1 cellular context compared by ENCODE assay signal in the genomic region with DNA sequence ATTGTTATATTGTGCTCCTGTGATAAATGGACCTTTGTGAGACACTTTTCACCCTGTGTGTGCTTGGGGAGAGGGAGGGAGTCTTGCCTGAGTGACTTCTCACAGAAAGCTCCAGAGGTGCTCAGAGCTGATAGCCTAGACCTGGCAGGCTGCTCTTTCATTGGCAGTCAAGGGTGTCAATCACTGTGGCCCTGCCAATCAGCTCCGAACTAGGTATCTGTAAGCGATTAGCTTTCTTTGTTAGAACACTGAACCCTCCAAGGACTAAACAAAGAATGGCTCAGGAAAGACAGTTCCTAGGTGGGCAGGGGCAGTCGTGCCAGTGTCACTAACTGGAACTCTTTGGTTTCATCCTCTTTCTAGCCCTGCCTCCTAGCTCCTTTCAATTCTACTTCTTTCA.
TF ChIP-seq lines count a peak whose summit lies in the region.

No MANE protein-coding gene starts in this region.

TF ChIP-seq in K562, 482 proteins besides CTCF, POLR2A, EP300 and RAD21 (continued from another document):
- TF ChIP-seq, protein P1, sequence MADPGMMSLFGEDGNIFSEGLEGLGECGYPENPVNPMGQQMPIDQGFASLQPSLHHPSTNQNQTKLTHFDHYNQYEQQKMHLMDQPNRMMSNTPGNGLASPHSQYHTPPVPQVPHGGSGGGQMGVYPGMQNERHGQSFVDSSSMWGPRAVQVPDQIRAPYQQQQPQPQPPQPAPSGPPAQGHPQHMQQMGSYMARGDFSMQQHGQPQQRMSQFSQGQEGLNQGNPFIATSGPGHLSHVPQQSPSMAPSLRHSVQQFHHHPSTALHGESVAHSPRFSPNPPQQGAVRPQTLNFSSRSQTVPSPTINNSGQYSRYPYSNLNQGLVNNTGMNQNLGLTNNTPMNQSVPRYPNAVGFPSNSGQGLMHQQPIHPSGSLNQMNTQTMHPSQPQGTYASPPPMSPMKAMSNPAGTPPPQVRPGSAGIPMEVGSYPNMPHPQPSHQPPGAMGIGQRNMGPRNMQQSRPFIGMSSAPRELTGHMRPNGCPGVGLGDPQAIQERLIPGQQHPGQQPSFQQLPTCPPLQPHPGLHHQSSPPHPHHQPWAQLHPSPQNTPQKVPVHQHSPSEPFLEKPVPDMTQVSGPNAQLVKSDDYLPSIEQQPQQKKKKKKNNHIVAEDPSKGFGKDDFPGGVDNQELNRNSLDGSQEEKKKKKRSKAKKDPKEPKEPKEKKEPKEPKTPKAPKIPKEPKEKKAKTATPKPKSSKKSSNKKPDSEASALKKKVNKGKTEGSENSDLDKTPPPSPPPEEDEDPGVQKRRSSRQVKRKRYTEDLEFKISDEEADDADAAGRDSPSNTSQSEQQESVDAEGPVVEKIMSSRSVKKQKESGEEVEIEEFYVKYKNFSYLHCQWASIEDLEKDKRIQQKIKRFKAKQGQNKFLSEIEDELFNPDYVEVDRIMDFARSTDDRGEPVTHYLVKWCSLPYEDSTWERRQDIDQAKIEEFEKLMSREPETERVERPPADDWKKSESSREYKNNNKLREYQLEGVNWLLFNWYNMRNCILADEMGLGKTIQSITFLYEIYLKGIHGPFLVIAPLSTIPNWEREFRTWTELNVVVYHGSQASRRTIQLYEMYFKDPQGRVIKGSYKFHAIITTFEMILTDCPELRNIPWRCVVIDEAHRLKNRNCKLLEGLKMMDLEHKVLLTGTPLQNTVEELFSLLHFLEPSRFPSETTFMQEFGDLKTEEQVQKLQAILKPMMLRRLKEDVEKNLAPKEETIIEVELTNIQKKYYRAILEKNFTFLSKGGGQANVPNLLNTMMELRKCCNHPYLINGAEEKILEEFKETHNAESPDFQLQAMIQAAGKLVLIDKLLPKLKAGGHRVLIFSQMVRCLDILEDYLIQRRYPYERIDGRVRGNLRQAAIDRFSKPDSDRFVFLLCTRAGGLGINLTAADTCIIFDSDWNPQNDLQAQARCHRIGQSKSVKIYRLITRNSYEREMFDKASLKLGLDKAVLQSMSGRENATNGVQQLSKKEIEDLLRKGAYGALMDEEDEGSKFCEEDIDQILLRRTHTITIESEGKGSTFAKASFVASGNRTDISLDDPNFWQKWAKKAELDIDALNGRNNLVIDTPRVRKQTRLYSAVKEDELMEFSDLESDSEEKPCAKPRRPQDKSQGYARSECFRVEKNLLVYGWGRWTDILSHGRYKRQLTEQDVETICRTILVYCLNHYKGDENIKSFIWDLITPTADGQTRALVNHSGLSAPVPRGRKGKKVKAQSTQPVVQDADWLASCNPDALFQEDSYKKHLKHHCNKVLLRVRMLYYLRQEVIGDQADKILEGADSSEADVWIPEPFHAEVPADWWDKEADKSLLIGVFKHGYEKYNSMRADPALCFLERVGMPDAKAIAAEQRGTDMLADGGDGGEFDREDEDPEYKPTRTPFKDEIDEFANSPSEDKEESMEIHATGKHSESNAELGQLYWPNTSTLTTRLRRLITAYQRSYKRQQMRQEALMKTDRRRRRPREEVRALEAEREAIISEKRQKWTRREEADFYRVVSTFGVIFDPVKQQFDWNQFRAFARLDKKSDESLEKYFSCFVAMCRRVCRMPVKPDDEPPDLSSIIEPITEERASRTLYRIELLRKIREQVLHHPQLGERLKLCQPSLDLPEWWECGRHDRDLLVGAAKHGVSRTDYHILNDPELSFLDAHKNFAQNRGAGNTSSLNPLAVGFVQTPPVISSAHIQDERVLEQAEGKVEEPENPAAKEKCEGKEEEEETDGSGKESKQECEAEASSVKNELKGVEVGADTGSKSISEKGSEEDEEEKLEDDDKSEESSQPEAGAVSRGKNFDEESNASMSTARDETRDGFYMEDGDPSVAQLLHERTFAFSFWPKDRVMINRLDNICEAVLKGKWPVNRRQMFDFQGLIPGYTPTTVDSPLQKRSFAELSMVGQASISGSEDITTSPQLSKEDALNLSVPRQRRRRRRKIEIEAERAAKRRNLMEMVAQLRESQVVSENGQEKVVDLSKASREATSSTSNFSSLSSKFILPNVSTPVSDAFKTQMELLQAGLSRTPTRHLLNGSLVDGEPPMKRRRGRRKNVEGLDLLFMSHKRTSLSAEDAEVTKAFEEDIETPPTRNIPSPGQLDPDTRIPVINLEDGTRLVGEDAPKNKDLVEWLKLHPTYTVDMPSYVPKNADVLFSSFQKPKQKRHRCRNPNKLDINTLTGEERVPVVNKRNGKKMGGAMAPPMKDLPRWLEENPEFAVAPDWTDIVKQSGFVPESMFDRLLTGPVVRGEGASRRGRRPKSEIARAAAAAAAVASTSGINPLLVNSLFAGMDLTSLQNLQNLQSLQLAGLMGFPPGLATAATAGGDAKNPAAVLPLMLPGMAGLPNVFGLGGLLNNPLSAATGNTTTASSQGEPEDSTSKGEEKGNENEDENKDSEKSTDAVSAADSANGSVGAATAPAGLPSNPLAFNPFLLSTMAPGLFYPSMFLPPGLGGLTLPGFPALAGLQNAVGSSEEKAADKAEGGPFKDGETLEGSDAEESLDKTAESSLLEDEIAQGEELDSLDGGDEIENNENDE (IDR thresholded peaks at IDR 0.05; ENCODE audit: low read depth, low read length) = no peak
- TF ChIP-seq CSDE1 (IDR thresholded peaks at IDR 0.05) (no peak), CREM (IDR thresholded peaks at IDR 0.05; ENCODE audit: low read depth) (no peak), MYC (IDR thresholded peaks at IDR 0.05; ENCODE audit: low read depth, low read length) (no peak), MYC (CRISPR knock-in tag; IDR thresholded peaks at IDR 0.05; ENCODE audit: borderline replicate concordance, low read depth) (no peak), FOSL1 (tag; conservative IDR thresholded peaks at IDR 0.05) (no peak), RBM25 (IDR thresholded peaks at IDR 0.05; ENCODE audit: low read depth, low read length, severe bottlenecking) (peak; percentile 17), NFYB (IDR thresholded peaks at IDR 0.05; ENCODE audit: extremely low read depth, insufficient read length) (peak; percentile 64), TEAD4 (IDR thresholded peaks at IDR 0.05; ENCODE audit: low read length) (no peak), TEAD4 (CRISPR knock-in tag; IDR thresholded peaks at IDR 0.05; ENCODE audit: borderline replicate concordance) (no peak)
- TF ChIP-seq, protein P2, sequence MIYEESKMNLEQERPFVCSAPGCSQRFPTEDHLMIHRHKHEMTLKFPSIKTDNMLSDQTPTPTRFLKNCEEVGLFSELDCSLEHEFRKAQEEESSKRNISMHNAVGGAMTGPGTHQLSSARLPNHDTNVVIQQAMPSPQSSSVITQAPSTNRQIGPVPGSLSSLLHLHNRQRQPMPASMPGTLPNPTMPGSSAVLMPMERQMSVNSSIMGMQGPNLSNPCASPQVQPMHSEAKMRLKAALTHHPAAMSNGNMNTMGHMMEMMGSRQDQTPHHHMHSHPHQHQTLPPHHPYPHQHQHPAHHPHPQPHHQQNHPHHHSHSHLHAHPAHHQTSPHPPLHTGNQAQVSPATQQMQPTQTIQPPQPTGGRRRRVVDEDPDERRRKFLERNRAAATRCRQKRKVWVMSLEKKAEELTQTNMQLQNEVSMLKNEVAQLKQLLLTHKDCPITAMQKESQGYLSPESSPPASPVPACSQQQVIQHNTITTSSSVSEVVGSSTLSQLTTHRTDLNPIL (CRISPR knock-in tag; IDR thresholded peaks at IDR 0.05) = no peak
- TF ChIP-seq, protein P3, sequence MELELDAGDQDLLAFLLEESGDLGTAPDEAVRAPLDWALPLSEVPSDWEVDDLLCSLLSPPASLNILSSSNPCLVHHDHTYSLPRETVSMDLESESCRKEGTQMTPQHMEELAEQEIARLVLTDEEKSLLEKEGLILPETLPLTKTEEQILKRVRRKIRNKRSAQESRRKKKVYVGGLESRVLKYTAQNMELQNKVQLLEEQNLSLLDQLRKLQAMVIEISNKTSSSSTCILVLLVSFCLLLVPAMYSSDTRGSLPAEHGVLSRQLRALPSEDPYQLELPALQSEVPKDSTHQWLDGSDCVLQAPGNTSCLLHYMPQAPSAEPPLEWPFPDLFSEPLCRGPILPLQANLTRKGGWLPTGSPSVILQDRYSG (tag; conservative IDR thresholded peaks at IDR 0.05; ENCODE audit: low read depth) = no peak
- TF ChIP-seq, protein P4, sequence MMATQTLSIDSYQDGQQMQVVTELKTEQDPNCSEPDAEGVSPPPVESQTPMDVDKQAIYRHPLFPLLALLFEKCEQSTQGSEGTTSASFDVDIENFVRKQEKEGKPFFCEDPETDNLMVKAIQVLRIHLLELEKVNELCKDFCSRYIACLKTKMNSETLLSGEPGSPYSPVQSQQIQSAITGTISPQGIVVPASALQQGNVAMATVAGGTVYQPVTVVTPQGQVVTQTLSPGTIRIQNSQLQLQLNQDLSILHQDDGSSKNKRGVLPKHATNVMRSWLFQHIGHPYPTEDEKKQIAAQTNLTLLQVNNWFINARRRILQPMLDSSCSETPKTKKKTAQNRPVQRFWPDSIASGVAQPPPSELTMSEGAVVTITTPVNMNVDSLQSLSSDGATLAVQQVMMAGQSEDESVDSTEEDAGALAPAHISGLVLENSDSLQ (IDR thresholded peaks at IDR 0.05) = peak; percentile 93
- TF ChIP-seq, protein P5, sequence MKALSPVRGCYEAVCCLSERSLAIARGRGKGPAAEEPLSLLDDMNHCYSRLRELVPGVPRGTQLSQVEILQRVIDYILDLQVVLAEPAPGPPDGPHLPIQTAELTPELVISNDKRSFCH (CRISPR knock-in tag; IDR thresholded peaks at IDR 0.05) = no peak
- TF ChIP-seq, protein P5 (tag; IDR thresholded peaks at IDR 0.05) = no peak
- TF ChIP-seq, protein P6, sequence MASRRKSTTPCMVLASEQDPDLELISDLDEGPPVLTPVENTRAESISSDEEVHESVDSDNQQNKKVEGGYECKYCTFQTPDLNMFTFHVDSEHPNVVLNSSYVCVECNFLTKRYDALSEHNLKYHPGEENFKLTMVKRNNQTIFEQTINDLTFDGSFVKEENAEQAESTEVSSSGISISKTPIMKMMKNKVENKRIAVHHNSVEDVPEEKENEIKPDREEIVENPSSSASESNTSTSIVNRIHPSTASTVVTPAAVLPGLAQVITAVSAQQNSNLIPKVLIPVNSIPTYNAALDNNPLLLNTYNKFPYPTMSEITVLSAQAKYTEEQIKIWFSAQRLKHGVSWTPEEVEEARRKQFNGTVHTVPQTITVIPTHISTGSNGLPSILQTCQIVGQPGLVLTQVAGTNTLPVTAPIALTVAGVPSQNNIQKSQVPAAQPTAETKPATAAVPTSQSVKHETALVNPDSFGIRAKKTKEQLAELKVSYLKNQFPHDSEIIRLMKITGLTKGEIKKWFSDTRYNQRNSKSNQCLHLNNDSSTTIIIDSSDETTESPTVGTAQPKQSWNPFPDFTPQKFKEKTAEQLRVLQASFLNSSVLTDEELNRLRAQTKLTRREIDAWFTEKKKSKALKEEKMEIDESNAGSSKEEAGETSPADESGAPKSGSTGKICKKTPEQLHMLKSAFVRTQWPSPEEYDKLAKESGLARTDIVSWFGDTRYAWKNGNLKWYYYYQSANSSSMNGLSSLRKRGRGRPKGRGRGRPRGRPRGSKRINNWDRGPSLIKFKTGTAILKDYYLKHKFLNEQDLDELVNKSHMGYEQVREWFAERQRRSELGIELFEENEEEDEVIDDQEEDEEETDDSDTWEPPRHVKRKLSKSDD (conservative IDR thresholded peaks at IDR 0.05; ENCODE audit: low read length) = no peak
